16 cellular contexts compared by ENCODE assay signal in genomic region chr5:66339896-66340295, GRCh38.
"Had no signal": no experiment of that assay in that cellular context is flagged by ENCODE, and none has a peak within 500 bp of the region (broad histone marks: within the 10 kb centered on the region; RNA-seq: fewer than 3 reads in every experiment).

No MANE protein-coding gene starts in this region.

- FAIRE-seq: colon, keratinocyte had no signal

- H3K27ac ChIP-seq: esophagus squamous epithelium, gastrocnemius medialis, psoas muscle, sigmoid colon, thyroid gland had no signal

- H3K4me3 ChIP-seq: esophagus squamous epithelium, gastrocnemius medialis, psoas muscle, sigmoid colon, skin epidermis, thyroid gland had no signal

- H3K4me1 ChIP-seq: esophagus squamous epithelium, gastrocnemius medialis, psoas muscle, sigmoid colon, thyroid gland had no signal

- ATAC-seq: effector memory CD8-positive, alpha-beta T cell; gastrocnemius medialis; psoas muscle had no signal

- H3K9me3 ChIP-seq: esophagus squamous epithelium, gastrocnemius medialis, psoas muscle, sigmoid colon, thyroid gland had no signal

- H3K27me3 ChIP-seq: gastrocnemius medialis, sigmoid colon, thyroid gland had no signal

- DNase-seq: cerebellar nuclear complex; effector memory CD8-positive, alpha-beta T cell; esophagus squamous epithelium; gastrocnemius medialis; glutamatergic neuron; immature natural killer cell; mesendoderm; naive B cell; psoas muscle; sigmoid colon; stimulated activated CD4-positive, alpha-beta T cell treated with anti-CD3 and anti-CD28 coated beads, Interleukin-2, amount 100 ng/mL, for 24 hours; stimulated activated naive CD4-positive, alpha-beta T cell; thyroid gland had no signal
